24 cellular contexts compared by ENCODE assay signal in genomic region chr7:105369944-105370343, GRCh38.
"Had no signal": no experiment of that assay in that cellular context is flagged by ENCODE, and none has a peak within 500 bp of the region (broad histone marks: within the 10 kb centered on the region; RNA-seq: fewer than 3 reads in every experiment).

No MANE protein-coding gene starts in this region.

- H3K36me3 Mint-ChIP-seq: type B pancreatic cell had no signal

- H3K4me1 ChIP-seq: vagina had no signal

- H3K9me3 ChIP-seq: heart right ventricle, thoracic aorta, vagina had no signal

- DNase-seq: activated B cell treated with CpG ODN at 0.5 μM for 24 hours; activated CD4-positive, alpha-beta T cell treated with anti-CD3 and anti-CD28 coated beads for 36 hours; activated CD4-positive, alpha-beta T cell treated with anti-CD3 and anti-CD28 coated beads, Interleukin-2, amount 50 U/mL, for 4 hours; activated CD8-positive, alpha-beta memory T cell treated with anti-CD3 and anti-CD28 coated beads, Interleukin-2, amount 50 U/mL, for 48 hours; activated naive CD4-positive, alpha-beta T cell treated with Interleukin-2 at 50 U/mL for 16 hours; activated T-cell treated with anti-CD3 and anti-CD28 coated beads, Interleukin-2, amount 50 U/mL, for 4 hours; amygdala; cerebellar nuclear complex; heart right ventricle; occipital lobe; posterior cingulate gyrus; stimulated activated CD4-positive, alpha-beta T cell treated with anti-CD3 and anti-CD28 coated beads, Interleukin-15, amount 100 ng/mL, for 24 hours; T-helper 1 cell had no signal

- H3K27ac ChIP-seq: coronary artery, heart right ventricle, thoracic aorta, vagina had no signal

- H3K27me3 Mint-ChIP-seq: activated B cell treated with CpG ODN at 0.5 μM for 24 hours; activated CD4-positive, alpha-beta T cell treated with anti-CD3 and anti-CD28 coated beads for 36 hours; stimulated activated memory B cell treated with anti-CD40 and anti-IgM and Interleukin-4, amounts not matched to agents 10 μg/mL and 1 μg/mL and 100 μg/mL, for 72 hours; type B pancreatic cell had no signal

- H3K4me3 Mint-ChIP-seq: activated B cell treated with CpG ODN at 0.5 μM for 24 hours; activated CD4-positive, alpha-beta T cell treated with anti-CD3 and anti-CD28 coated beads for 36 hours; activated T-cell treated with anti-CD3 and anti-CD28 coated beads, Interleukin-2, amount 50 U/mL, for 4 hours; mesothelial cell of epicardium; neural crest cell; stimulated activated memory B cell treated with anti-CD40 and anti-IgM and Interleukin-4, amounts not matched to agents 10 μg/mL and 1 μg/mL and 100 μg/mL, for 72 hours; type B pancreatic cell had no signal

- H3K4me3 ChIP-seq: coronary artery, heart right ventricle, lung, smooth muscle cell, thoracic aorta, vagina had no signal

- H3K36me3 ChIP-seq: heart right ventricle, thoracic aorta, vagina had no signal

- H3K27me3 ChIP-seq: heart right ventricle, vagina had no signal

- H3K27ac Mint-ChIP-seq: activated B cell treated with CpG ODN at 0.5 μM for 24 hours; activated CD4-positive, alpha-beta T cell treated with anti-CD3 and anti-CD28 coated beads for 36 hours; activated T-helper 2 cell treated with anti-CD3 and anti-CD28 coated beads, Interferon-gamma antibody, Interleukin-2, Interleukin-4, amounts not matched to agents 10 μg/mL and 5 μg/mL and 100 μg/mL, durations not matched to agents 14 hours and 24 hours and 36 hours; mesothelial cell of epicardium; stimulated activated memory B cell treated with anti-CD40 and anti-IgM and Interleukin-4, amounts not matched to agents 10 μg/mL and 1 μg/mL and 100 μg/mL, for 72 hours; type B pancreatic cell had no signal

- ATAC-seq: activated CD4-positive, alpha-beta T cell treated with anti-CD3 and anti-CD28 coated beads for 36 hours; activated T-cell treated with anti-CD3 and anti-CD28 coated beads, Interleukin-2, amount 50 U/mL, for 4 hours; heart right ventricle; sciatic nerve; stimulated activated memory B cell treated with anti-CD40 and anti-IgM and Interleukin-4, amounts not matched to agents 10 μg/mL and 1 μg/mL and 100 μg/mL, for 72 hours had no signal

- H3K4me1 Mint-ChIP-seq: neural crest cell had no signal

- H3K9me3 Mint-ChIP-seq: activated B cell treated with CpG ODN at 0.5 μM for 24 hours; activated T-cell treated with anti-CD3 and anti-CD28 coated beads, Interleukin-2, amount 50 U/mL, for 4 hours; activated T-helper 2 cell treated with anti-CD3 and anti-CD28 coated beads, Interferon-gamma antibody, Interleukin-2, Interleukin-4, amounts not matched to agents 10 μg/mL and 5 μg/mL and 100 μg/mL, durations not matched to agents 14 hours and 24 hours and 36 hours; mesothelial cell of epicardium; neural crest cell had no signal
